ENCODE assay signal across 26 cellular contexts in genomic region chr1:74780600-74780999, GRCh38.
"Had no signal": no experiment of that assay in that cellular context is flagged by ENCODE, and none has a peak within 500 bp of the region (broad histone marks: within the 10 kb centered on the region; RNA-seq: fewer than 3 reads in every experiment).

No MANE protein-coding gene starts in this region.

- ATAC-seq: activated CD4-positive, alpha-beta T cell treated with anti-CD3 and anti-CD28 coated beads for 36 hours; heart left ventricle; natural killer cell treated with Interleukin-12 subunit alpha and Interleukin-12 subunit beta and Interleukin-15 and Interleukin-18, amount 100 ng/mL, for 72 hours; pancreas; psoas muscle; right cardiac atrium; stimulated activated naive CD8-positive, alpha-beta T cell treated with anti-CD3 and anti-CD28 coated beads, Interleukin-15, amount 100 ng/mL, for 72 hours had no signal

- H3K27ac ChIP-seq: cardiac muscle cell, heart left ventricle, left ventricle myocardium inferior, pancreas, psoas muscle, transverse colon, uterus had no signal

- H3K4me1 ChIP-seq: heart left ventricle, left ventricle myocardium inferior, pancreas, psoas muscle, transverse colon, uterus had no signal

- DNase-seq: activated B cell treated with CpG ODN at 0.5 μM for 24 hours; activated CD4-positive, alpha-beta T cell treated with anti-CD3 and anti-CD28 coated beads for 36 hours; activated CD4-positive, alpha-beta T cell treated with anti-CD3 and anti-CD28 coated beads, Interleukin-2, amount 50 U/mL, for 4 hours; activated CD8-positive, alpha-beta memory T cell treated with anti-CD3 and anti-CD28 coated beads for 24 hours; activated CD8-positive, alpha-beta memory T cell treated with anti-CD3 and anti-CD28 coated beads, Interleukin-2, amount 50 U/mL, for 4 hours; activated naive CD4-positive, alpha-beta T cell treated with Interleukin-2 at 50 U/mL for 16 hours; activated naive CD8-positive, alpha-beta T cell treated with anti-CD3 and anti-CD28 coated beads for 36 hours; activated T-cell treated with anti-CD3 and anti-CD28 coated beads, Interleukin-2, amount 50 U/mL, for 24 hours; cortex of kidney; heart left ventricle; kidney glomerular epithelial cell; left ventricle myocardium inferior; mammary epithelial cell; midbrain; pancreas; psoas muscle; right cardiac atrium; stimulated activated CD4-positive, alpha-beta T cell treated with anti-CD3 and anti-CD28 coated beads, Interleukin-1b, Interleukin-23, amount 100 ng/mL, for 48 hours; stimulated activated naive CD8-positive, alpha-beta T cell treated with anti-CD3 and anti-CD28 coated beads, Interleukin-15, amount 100 ng/mL, for 72 hours; T1000; transverse colon; uterus had no signal

- FAIRE-seq: astrocyte, endometrium had no signal

- H3K36me3 ChIP-seq: cardiac muscle cell, heart left ventricle, left ventricle myocardium inferior, pancreas, transverse colon, uterus had no signal

- H3K4me3 ChIP-seq: cardiac muscle cell, heart left ventricle, left ventricle myocardium inferior, pancreas, psoas muscle, transverse colon, uterus had no signal

- H3K27me3 ChIP-seq: cardiac muscle cell, pancreas, uterus had no signal

- H3K9me3 ChIP-seq: heart left ventricle, left ventricle myocardium inferior, pancreas, psoas muscle, transverse colon, uterus had no signal
